ENCODE assay signal across 17 cellular contexts in the genomic region with DNA sequence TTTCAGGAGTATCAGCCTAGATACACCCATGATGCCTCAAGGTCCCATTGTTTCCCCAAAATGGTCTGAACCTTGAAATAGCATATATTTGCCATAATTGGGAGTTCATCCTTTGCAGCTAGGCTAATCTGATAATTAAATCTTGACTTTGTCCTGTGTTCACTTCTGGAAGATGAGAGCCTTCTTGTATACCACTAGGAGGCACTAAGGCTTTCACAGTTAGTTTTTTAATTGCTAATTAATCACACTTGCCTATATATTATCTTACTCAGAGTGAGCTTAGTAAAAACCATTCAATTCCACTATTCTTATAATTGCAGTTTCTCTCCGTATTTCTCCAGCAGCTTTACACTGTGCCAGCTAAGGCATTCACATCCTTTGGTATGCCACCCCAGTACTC. TPM values are rescaled to one million over a fixed set of nuclear protein-coding genes. Genes with fewer than 3 reads are reported as not detected.
DNase-seq lines count a peak whose midpoint lies in the region; FAIRE-seq and TF ChIP-seq lines count a peak whose summit lies in the region.
"Had no signal": no experiment of that assay in that cellular context is flagged by ENCODE, and none has a peak within 500 bp of the region (broad histone marks: within the 10 kb centered on the region; RNA-seq: fewer than 3 reads in every experiment).

No MANE protein-coding gene starts in this region.

- no peaks in the 10 kb centered on the region for H3K27me3 ChIP-seq in astrocyte (ENCODE audit: insufficient read depth, low read length)
- H3K27me3 ChIP-seq: SJSA1, testis had no signal

- H3K4me1 Mint-ChIP-seq in HFFc6 (ENCODE audit: low read depth) (peaks cover 36% of the 10 kb centered on the region), astrocyte (ENCODE audit: low read depth, unreplicated experiment) (peaks cover 25% of the 10 kb centered on the region)
- H3K4me1 Mint-ChIP-seq: natural killer cell had no signal

- H3K4me3 ChIP-seq in astrocyte (ENCODE audit: insufficient read depth, low read depth, low read length), result no peak overlapping the region
- H3K4me3 ChIP-seq: coronary artery, SJSA1, testis had no signal

- no peaks in the 10 kb centered on the region for H4K20me1 ChIP-seq in astrocyte (ENCODE audit: insufficient read depth, low read length)

- no peak overlapping the region for H3K27ac ChIP-seq in 22Rv1
- H3K27ac ChIP-seq in astrocyte (ENCODE audit: low read depth, low read length), result no peak overlapping the region
- H3K27ac ChIP-seq: coronary artery, SJSA1, testis had no signal

- FAIRE-seq in astrocyte (lab: Jason Lieb, UNC), result peak; percentile 32
- FAIRE-seq: TTC549 had no signal

- H3K9me3 Mint-ChIP-seq in HFFc6 (no peaks in the 10 kb centered on the region), astrocyte (ENCODE audit: unreplicated experiment) (no peaks in the 10 kb centered on the region)
- H3K9me3 Mint-ChIP-seq: activated T-cell treated with anti-CD3 and anti-CD28 coated beads, Interleukin-2, amount 50 U/mL, for 72 hours had no signal

- no peak overlapping the region for H3K9ac ChIP-seq in astrocyte (ENCODE audit: low read length)

- H3K4me1 ChIP-seq in astrocyte (ENCODE audit: insufficient read depth, low read length), result no peaks in the 10 kb centered on the region

- no peaks in the 10 kb centered on the region for H3K79me2 ChIP-seq in astrocyte (ENCODE audit: insufficient read depth, low read length)

- H3K27ac Mint-ChIP-seq in HFFc6, result no peak overlapping the region
- no peak overlapping the region for H3K27ac Mint-ChIP-seq in astrocyte (ENCODE audit: unreplicated experiment)
- H3K27ac Mint-ChIP-seq: activated T-cell treated with anti-CD3 and anti-CD28 coated beads, Interleukin-2, amount 50 U/mL, for 72 hours; natural killer cell had no signal

- H3K27me3 Mint-ChIP-seq in HFFc6 (ENCODE audit: insufficient read depth) (no peaks in the 10 kb centered on the region), astrocyte (ENCODE audit: low read depth, unreplicated experiment) (no peaks in the 10 kb centered on the region)

- DNase-seq in HFFc6 (no peak), astrocyte (ENCODE audit: low read depth) (no peak), iris pigment epithelial cell (ENCODE audit: low read depth) (peak; percentile 15), GF-D8 (lab: John Stamatoyannopoulos, UW) (no peak), nucleus accumbens (lab: John Stamatoyannopoulos, UW) (no peak), GM19238 (ENCODE audit: insufficient read length, low spot score) (no peak)
- DNase-seq in stimulated activated CD4-positive, alpha-beta T cell treated with anti-CD3 and anti-CD28 coated beads, Interleukin-2, amount 100 ng/mL, for 48 hours, result no peak
- DNase-seq: activated T-cell treated with anti-CD3 and anti-CD28 coated beads, Interleukin-2, amount 50 U/mL, for 72 hours; natural killer cell; NCI-H2171; retina; stimulated activated CD8-positive, alpha-beta memory T cell treated with anti-CD3 and anti-CD28 coated beads, Interleukin-4, amount 100 ng/mL, for 48 hours; testis had no signal

- TF ChIP-seq CTCF in 22Rv1 (IDR thresholded peaks at IDR 0.05), result peak; percentile 78
- peak; percentile 51 for TF ChIP-seq CTCF in HFFc6 (IDR thresholded peaks at IDR 0.05)
- TF ChIP-seq CTCF in astrocyte (IDR thresholded peaks at IDR 0.05; ENCODE audit: insufficient read depth, low read depth, low read length), result no peak

- H3K36me3 ChIP-seq in astrocyte (ENCODE audit: insufficient read depth, low read length), result no peaks in the 10 kb centered on the region
- H3K36me3 ChIP-seq: SJSA1 had no signal

- no peaks in the 10 kb centered on the region for H3K9me3 ChIP-seq in astrocyte (ENCODE audit: insufficient read depth, low read depth, low read length)
- H3K9me3 ChIP-seq: SJSA1, testis had no signal

- H3K4me2 ChIP-seq in astrocyte (ENCODE audit: low read length), result no peak overlapping the region

- no peak overlapping the region for H3K4me3 Mint-ChIP-seq in HFFc6
- no peak overlapping the region for H3K4me3 Mint-ChIP-seq in astrocyte (ENCODE audit: unreplicated experiment)
- H3K4me3 Mint-ChIP-seq: activated T-cell treated with anti-CD3 and anti-CD28 coated beads, Interleukin-2, amount 50 U/mL, for 72 hours; natural killer cell had no signal

- H2AFZ ChIP-seq in astrocyte (ENCODE audit: low read depth, low read length), result no peak overlapping the region

- H3K36me3 Mint-ChIP-seq in HFFc6 (ENCODE audit: low read depth) (peaks cover 11% of the 10 kb centered on the region; the same call in 1 of the 2 replicates), astrocyte (ENCODE audit: low read depth, unreplicated experiment) (no peaks in the 10 kb centered on the region)
- H3K36me3 Mint-ChIP-seq: natural killer cell had no signal

RNA-seq across cellular contexts. Expression of a gene that starts 48.7 kb away (rescaled TPM):
- 1 to 10 TPM; 7.1 to 9.8 (median 8.5) TPM for total RNA-seq in HFFc6 (2021; fragmentation: NEBNext Ultra II Directional; extraction: Animal tissue kit (Norgen Biotek cat#: 25700))
- total RNA-seq in astrocyte, result 5.4 and 5.8 TPM in 2 replicates
